Comparison of ENCODE assay signal across 8 cellular contexts in the genomic region with DNA sequence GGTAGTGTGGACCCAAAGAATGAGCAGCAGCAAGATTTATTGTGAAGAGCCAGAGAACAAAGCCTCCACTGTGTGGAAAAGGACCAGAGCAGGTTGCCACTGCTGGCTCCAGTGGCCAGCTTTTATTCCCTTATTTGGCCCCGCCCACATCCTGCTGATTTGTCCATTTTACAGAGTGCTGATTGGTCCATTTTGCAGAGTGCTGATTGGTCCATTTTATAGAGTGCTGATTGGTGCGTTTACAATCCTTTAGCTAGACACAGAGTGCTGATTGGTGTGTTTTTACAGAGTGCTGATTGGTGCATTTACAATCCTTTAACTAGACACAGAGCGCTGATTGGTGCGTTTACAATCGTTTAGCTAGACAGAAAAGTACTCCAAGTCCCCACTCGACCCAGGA. TPM values are rescaled to one million over a fixed set of nuclear protein-coding genes. Genes with fewer than 3 reads are reported as not detected.
"Had no signal": no experiment of that assay in that cellular context is flagged by ENCODE, and none has a peak within 500 bp of the region (broad histone marks: within the 10 kb centered on the region; RNA-seq: fewer than 3 reads in every experiment).

No MANE protein-coding gene starts in this region.

RNA-seq across cellular contexts. Expression of a gene that starts 15.9 kb away (rescaled TPM):
- total RNA-seq: activated CD4-positive, alpha-beta memory T cell treated with anti-CD3 and anti-CD28 coated beads, Interleukin-2, amount 10 ng/mL, durations not matched to agents 7 days and 5 days; activated CD4-positive, alpha-beta T cell treated with anti-CD3 and anti-CD28 coated beads, Interleukin-2, amount 10 ng/mL, durations not matched to agents 24 days and 14 days; activated CD8-positive, alpha-beta memory T cell treated with anti-CD3 and anti-CD28 coated beads, Interleukin-2, amount 10 ng/mL, durations not matched to agents 7 days and 5 days; activated naive CD8-positive, alpha-beta T cell treated with anti-CD3 and anti-CD28 coated beads, Interleukin-2, amount 10 ng/mL, durations not matched to agents 7 days and 5 days; activated T-helper 2 cell treated with anti-CD3 and anti-CD28 coated beads, Interferon-gamma antibody, Interleukin-2, Interleukin-4, amounts not matched to agents 10 μg/mL and 5 μg/mL and 100 μg/mL, durations not matched to agents 14 hours and 24 hours and 36 hours; ascending aorta; cardiac muscle cell; chondrocyte had no signal
- polyA plus RNA-seq: cardiac muscle cell had no signal

RNA-seq across cellular contexts. Expression of a gene that starts 35.9 kb away (rescaled TPM):
- total RNA-seq: activated naive CD8-positive, alpha-beta T cell treated with anti-CD3 and anti-CD28 coated beads, Interleukin-2, amount 10 ng/mL, durations not matched to agents 7 days and 5 days had no signal
